12 cellular contexts compared by ENCODE assay signal in genomic region chr2:29489568-29489967, GRCh38.
"Had no signal": no experiment of that assay in that cellular context is flagged by ENCODE, and none has a peak within 500 bp of the region (broad histone marks: within the 10 kb centered on the region; RNA-seq: fewer than 3 reads in every experiment).

No MANE protein-coding gene starts in this region.

- ATAC-seq: HepG2 had no signal

- H3K4me3 ChIP-seq: GM23248 had no signal

- DNase-seq: GM23248, H9, HCEC 1CT, HFFc6, IMR-90, Karpas-422, KBM-7 had no signal

- H3K4me3 Mint-ChIP-seq: H9, HFFc6 had no signal

- H3K27ac ChIP-seq: GM23248, HL-60, KMS-11 had no signal

- FAIRE-seq: H1, H54, HepG2 had no signal

- H3K9me3 Mint-ChIP-seq: HFFc6 had no signal

- H3K4me2 ChIP-seq: KMS-11 had no signal

- H3K27ac Mint-ChIP-seq: H9, HFFc6 had no signal

- H2AFZ ChIP-seq: GM23248 had no signal
